In the genomic region with DNA sequence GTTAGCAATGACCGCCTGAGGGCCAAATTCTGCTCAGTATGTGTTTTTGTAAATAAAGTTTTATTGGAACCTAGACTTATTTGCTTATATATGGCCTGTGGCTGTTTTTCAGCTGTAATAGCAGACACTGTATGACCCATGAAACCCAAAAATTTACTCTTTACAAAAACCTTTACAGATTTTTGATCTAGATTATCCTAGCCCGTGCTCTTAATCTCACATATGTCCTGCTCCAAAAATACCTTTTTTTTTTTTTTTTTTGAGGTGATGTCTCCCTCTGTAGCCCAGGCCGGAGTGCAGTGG, we compare ENCODE assay signal across 1 cellular context.
TF ChIP-seq lines count a peak whose summit lies in the region.

No MANE protein-coding gene starts in this region.

TF ChIP-seq in WTC11, 78 proteins besides CTCF, POLR2A, EP300 and RAD21 (continued from another document):
- TF ChIP-seq, protein P1, sequence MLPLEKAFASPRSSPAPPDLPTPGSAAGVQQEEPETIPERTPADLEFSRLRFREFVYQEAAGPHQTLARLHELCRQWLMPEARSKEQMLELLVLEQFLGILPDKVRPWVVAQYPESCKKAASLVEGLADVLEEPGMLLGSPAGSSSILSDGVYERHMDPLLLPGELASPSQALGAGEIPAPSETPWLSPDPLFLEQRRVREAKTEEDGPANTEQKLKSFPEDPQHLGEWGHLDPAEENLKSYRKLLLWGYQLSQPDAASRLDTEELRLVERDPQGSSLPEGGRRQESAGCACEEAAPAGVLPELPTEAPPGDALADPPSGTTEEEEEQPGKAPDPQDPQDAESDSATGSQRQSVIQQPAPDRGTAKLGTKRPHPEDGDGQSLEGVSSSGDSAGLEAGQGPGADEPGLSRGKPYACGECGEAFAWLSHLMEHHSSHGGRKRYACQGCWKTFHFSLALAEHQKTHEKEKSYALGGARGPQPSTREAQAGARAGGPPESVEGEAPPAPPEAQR (CRISPR knock-in tag; IDR thresholded peaks at IDR 0.05) = no peak
- TF ChIP-seq, protein P2, sequence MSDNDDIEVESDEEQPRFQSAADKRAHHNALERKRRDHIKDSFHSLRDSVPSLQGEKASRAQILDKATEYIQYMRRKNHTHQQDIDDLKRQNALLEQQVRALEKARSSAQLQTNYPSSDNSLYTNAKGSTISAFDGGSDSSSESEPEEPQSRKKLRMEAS (CRISPR knock-in tag; IDR thresholded peaks at IDR 0.05) = no peak
- TF ChIP-seq ATF1 (CRISPR knock-in tag; IDR thresholded peaks at IDR 0.05) = no peak
- TF ChIP-seq, protein P3, sequence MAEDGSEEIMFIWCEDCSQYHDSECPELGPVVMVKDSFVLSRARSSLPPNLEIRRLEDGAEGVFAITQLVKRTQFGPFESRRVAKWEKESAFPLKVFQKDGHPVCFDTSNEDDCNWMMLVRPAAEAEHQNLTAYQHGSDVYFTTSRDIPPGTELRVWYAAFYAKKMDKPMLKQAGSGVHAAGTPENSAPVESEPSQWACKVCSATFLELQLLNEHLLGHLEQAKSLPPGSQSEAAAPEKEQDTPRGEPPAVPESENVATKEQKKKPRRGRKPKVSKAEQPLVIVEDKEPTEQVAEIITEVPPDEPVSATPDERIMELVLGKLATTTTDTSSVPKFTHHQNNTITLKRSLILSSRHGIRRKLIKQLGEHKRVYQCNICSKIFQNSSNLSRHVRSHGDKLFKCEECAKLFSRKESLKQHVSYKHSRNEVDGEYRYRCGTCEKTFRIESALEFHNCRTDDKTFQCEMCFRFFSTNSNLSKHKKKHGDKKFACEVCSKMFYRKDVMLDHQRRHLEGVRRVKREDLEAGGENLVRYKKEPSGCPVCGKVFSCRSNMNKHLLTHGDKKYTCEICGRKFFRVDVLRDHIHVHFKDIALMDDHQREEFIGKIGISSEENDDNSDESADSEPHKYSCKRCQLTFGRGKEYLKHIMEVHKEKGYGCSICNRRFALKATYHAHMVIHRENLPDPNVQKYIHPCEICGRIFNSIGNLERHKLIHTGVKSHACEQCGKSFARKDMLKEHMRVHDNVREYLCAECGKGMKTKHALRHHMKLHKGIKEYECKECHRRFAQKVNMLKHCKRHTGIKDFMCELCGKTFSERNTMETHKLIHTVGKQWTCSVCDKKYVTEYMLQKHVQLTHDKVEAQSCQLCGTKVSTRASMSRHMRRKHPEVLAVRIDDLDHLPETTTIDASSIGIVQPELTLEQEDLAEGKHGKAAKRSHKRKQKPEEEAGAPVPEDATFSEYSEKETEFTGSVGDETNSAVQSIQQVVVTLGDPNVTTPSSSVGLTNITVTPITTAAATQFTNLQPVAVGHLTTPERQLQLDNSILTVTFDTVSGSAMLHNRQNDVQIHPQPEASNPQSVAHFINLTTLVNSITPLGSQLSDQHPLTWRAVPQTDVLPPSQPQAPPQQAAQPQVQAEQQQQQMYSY (CRISPR knock-in tag; IDR thresholded peaks at IDR 0.05) = no peak
- no peak for TF ChIP-seq TP53 (CRISPR knock-in tag; IDR thresholded peaks at IDR 0.05)
